ENCODE assay signal across 14 cellular contexts in the genomic region with DNA sequence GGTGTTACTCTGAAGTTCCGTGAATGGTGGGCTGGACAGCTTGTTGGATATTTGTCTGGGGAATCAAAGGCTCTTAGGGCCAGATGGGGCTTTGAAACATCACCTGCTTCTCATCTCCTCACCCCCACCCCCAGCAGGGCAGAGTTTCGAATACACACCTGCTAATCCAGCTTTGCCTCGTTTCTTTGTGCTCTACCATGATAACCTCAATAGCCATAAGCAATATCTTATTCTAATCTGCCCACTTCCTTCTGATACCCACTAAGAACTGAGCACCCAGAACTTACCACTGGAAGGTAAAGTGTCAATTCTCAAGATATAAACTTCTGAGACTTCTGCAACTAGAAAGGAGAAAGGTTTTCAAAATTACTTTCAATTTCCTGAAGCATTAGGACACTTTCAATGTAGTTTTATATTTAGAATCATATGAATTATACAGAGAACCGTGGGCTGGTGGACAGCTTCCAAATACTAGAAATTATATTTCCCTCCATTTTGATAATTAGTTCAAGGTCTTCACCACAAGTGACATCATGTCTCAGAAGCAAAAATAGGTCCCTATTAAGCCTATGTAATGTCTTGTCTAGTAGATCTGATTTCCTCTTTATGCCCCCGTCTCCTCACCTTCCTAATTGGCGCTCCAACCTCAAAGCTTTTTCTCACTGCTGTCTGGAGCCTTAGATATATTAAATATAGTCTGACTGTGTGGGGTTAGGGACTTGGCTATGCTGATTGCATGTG.
A peak's percentile ranks its signal among the peaks of the same experiment; 100 is the strongest.
DNase-seq lines count a peak whose midpoint lies in the region; ATAC-seq and TF ChIP-seq lines count a peak whose summit lies in the region.
"Had no signal": no experiment of that assay in that cellular context is flagged by ENCODE, and none has a peak within 500 bp of the region (broad histone marks: within the 10 kb centered on the region; RNA-seq: fewer than 3 reads in every experiment).

No MANE protein-coding gene starts in this region.

- H3K4me3 Mint-ChIP-seq in neural progenitor cell: no peak overlapping the region
- H3K4me3 Mint-ChIP-seq in Calu3 (ENCODE audit: low read depth, unreplicated experiment): no peak overlapping the region
- H3K4me3 Mint-ChIP-seq: dendritic cell treated with granulocyte-macrophage colony-stimulating factor and Interleukin-4, amounts not matched to agents 40 ng/mL and 50 ng/mL, for 4 days; mesothelial cell of epicardium; stimulated activated naive CD8-positive, alpha-beta T cell treated with anti-CD3 and anti-CD28 coated beads, Interleukin-15, Interleukin-2, amounts not matched to agents 100 ng/mL and 50 ng/mL, for 24 hours had no signal

- H2AFZ ChIP-seq in Loucy (ENCODE audit: low read length) (peak overlapping the region; percentile 34; the same call in 1 of the 2 replicates), neural progenitor cell (replicated peaks) (no peak overlapping the region)

- H3K27me3 ChIP-seq in Loucy (ENCODE audit: insufficient read depth, low read length, poor library complexity, severe bottlenecking): no peaks in the 10 kb centered on the region
- H3K27me3 ChIP-seq in layer of hippocampus (ENCODE audit: control insufficient read depth, insufficient read depth, low read length): no peaks in the 10 kb centered on the region
- no peaks in the 10 kb centered on the region for H3K27me3 ChIP-seq in neural progenitor cell

- H3K4me2 ChIP-seq in Loucy (ENCODE audit: low read depth, low read length, poor library complexity, severe bottlenecking) (peak overlapping the region; percentile 69), neural progenitor cell (no peak overlapping the region)
- H3K4me2 ChIP-seq: A549 had no signal

- H3K27ac Mint-ChIP-seq in neural progenitor cell: no peak overlapping the region
- no peak overlapping the region for H3K27ac Mint-ChIP-seq in Calu3 (ENCODE audit: unreplicated experiment)
- H3K27ac Mint-ChIP-seq: dendritic cell treated with granulocyte-macrophage colony-stimulating factor and Interleukin-4, amounts not matched to agents 40 ng/mL and 50 ng/mL, for 4 days; mesothelial cell of epicardium had no signal

- no peaks in the 10 kb centered on the region for H3K9me3 Mint-ChIP-seq in neural progenitor cell
- no peaks in the 10 kb centered on the region for H3K9me3 Mint-ChIP-seq in Calu3 (ENCODE audit: low read depth, unreplicated experiment)
- H3K9me3 Mint-ChIP-seq: dendritic cell treated with granulocyte-macrophage colony-stimulating factor and Interleukin-4, amounts not matched to agents 40 ng/mL and 50 ng/mL, for 4 days; mesothelial cell of epicardium; stimulated activated naive CD8-positive, alpha-beta T cell treated with anti-CD3 and anti-CD28 coated beads, Interleukin-15, Interleukin-2, amounts not matched to agents 100 ng/mL and 50 ng/mL, for 24 hours had no signal

- H3K9ac ChIP-seq in Loucy (ENCODE audit: low read depth, low read length, poor library complexity, severe bottlenecking) (peak overlapping the region; percentile 29), neural progenitor cell (no peak overlapping the region)

- H3K79me2 ChIP-seq in Loucy (ENCODE audit: insufficient read depth, low read length): no peaks in the 10 kb centered on the region
- no peaks in the 10 kb centered on the region for H3K79me2 ChIP-seq in neural progenitor cell (ENCODE audit: low read depth)

- H3F3A ChIP-seq in Loucy (ENCODE audit: low read depth): peaks cover 9% of the 10 kb centered on the region
- H3F3A ChIP-seq in neural progenitor cell (ENCODE audit: low read depth): no peaks in the 10 kb centered on the region

- no peaks in the 10 kb centered on the region for H3K36me3 Mint-ChIP-seq in neural progenitor cell
- peaks cover 11% of the 10 kb centered on the region for H3K36me3 Mint-ChIP-seq in Calu3 (ENCODE audit: insufficient read depth, unreplicated experiment)
- H3K36me3 Mint-ChIP-seq: mesothelial cell of epicardium had no signal

- BruUV-seq in Calu3 (replicated peaks; lab: Mats Ljungman, UMichigan): no TSS peak

- no peak for TF ChIP-seq CTCF in Loucy (conservative IDR thresholded peaks at IDR 0.05; ENCODE audit: low read length)
- TF ChIP-seq CTCF in neural progenitor cell (IDR thresholded peaks at IDR 0.05): no peak
- TF ChIP-seq CTCF in Calu3 (IDR thresholded peaks at IDR 0.05; ENCODE audit: unreplicated experiment): no peak

- H3K4me1 Mint-ChIP-seq in neural progenitor cell (peaks cover 31% of the 10 kb centered on the region), Calu3 (ENCODE audit: low read depth, unreplicated experiment) (peaks cover 46% of the 10 kb centered on the region)

- intact Hi-C loops in Calu3 (cut with micrococcal nuclease; ENCODE audit: unreplicated experiment): no loop called here

- no peaks in the 10 kb centered on the region for H3K9me2 ChIP-seq in Loucy (replicated peaks; ENCODE audit: low read depth, low read length)

- no peak for DNase-seq in activated CD4-positive, CD25-positive, alpha-beta regulatory T cell treated with anti-CD3 and anti-CD28 coated beads, Interleukin-2, amount 50 U/mL, for 72 hours
- no peak for DNase-seq in SKM-1 (lab: John Stamatoyannopoulos, UW; ENCODE audit: unreplicated experiment)
- DNase-seq in neural progenitor cell (ENCODE audit: low spot score): no peak
- no peak for DNase-seq in Calu3
- DNase-seq: SHP77 had no signal

- H3K9me3 ChIP-seq in Loucy (ENCODE audit: insufficient read depth, low read depth, low read length) (no peaks in the 10 kb centered on the region), neural progenitor cell (ENCODE audit: low read depth) (no peaks in the 10 kb centered on the region)
- H3K9me3 ChIP-seq: A549 had no signal

- peak; percentile 22 to 46 for ATAC-seq in activated CD4-positive, CD25-positive, alpha-beta regulatory T cell treated with anti-CD3 and anti-CD28 coated beads, Interleukin-2, amount 50 U/mL, for 24 hours
- peak; percentile 43 for ATAC-seq in GM21619 (IDR thresholded peaks at IDR 0.05; ENCODE audit: unreplicated experiment)
- ATAC-seq: A549 had no signal

- H4K20me1 ChIP-seq in Loucy (ENCODE audit: insufficient read depth, low read length, poor library complexity, severe bottlenecking): no peaks in the 10 kb centered on the region
- H4K20me1 ChIP-seq in neural progenitor cell (ENCODE audit: low read depth): no peaks in the 10 kb centered on the region

- peak overlapping the region; percentile 98 for H3K27ac ChIP-seq in layer of hippocampus (ENCODE audit: low read depth, low read length)
- H3K27ac ChIP-seq in neural progenitor cell: no peak overlapping the region

- peaks cover 33% of the 10 kb centered on the region for H3K4me1 ChIP-seq in Loucy (ENCODE audit: insufficient read depth, low read length, poor library complexity, severe bottlenecking)
- H3K4me1 ChIP-seq in neural progenitor cell: peaks cover 6% of the 10 kb centered on the region

- peak overlapping the region; percentile 55 for H3K4me3 ChIP-seq in Loucy (ENCODE audit: low read length, poor library complexity, severe bottlenecking)
- H3K4me3 ChIP-seq in neural progenitor cell: no peak overlapping the region
- H3K4me3 ChIP-seq: A549, skin epidermis had no signal

- H3K36me3 ChIP-seq in Loucy (ENCODE audit: insufficient read depth, low read length): no peaks in the 10 kb centered on the region
- no peaks in the 10 kb centered on the region for H3K36me3 ChIP-seq in neural progenitor cell

- H3K27me3 Mint-ChIP-seq in neural progenitor cell (ENCODE audit: insufficient read depth, low read depth) (peaks cover 21% of the 10 kb centered on the region), Calu3 (ENCODE audit: unreplicated experiment) (no peaks in the 10 kb centered on the region)
- H3K27me3 Mint-ChIP-seq: dendritic cell treated with granulocyte-macrophage colony-stimulating factor and Interleukin-4, amounts not matched to agents 40 ng/mL and 50 ng/mL, for 4 days; stimulated activated naive CD8-positive, alpha-beta T cell treated with anti-CD3 and anti-CD28 coated beads, Interleukin-15, Interleukin-2, amounts not matched to agents 100 ng/mL and 50 ng/mL, for 24 hours had no signal

- CTCF ChIA-PET in Calu3 (lab: Charles Lee): no interaction called here
